In genomic region chr15:80844011-80844732, GRCh38 we compare ENCODE assay signal across 16 cellular contexts.
DNase-seq lines count a peak whose midpoint lies in the region; ATAC-seq and TF ChIP-seq lines count a peak whose summit lies in the region.
"Had no signal": no experiment of that assay in that cellular context is flagged by ENCODE, and none has a peak within 500 bp of the region (broad histone marks: within the 10 kb centered on the region; RNA-seq: fewer than 3 reads in every experiment).

No MANE protein-coding gene starts in this region.

- H3K27me3 Mint-ChIP-seq in Calu3 (ENCODE audit: unreplicated experiment) (no peaks in the 10 kb centered on the region), immature natural killer cell (ENCODE audit: low read depth in 3 of 3) (peaks cover 2 to 13% (median 8%) of the 10 kb centered on the region in 3 donors)
- H3K27me3 Mint-ChIP-seq in activated naive CD8-positive, alpha-beta T cell treated with anti-CD3 and anti-CD28 coated beads, Interleukin-2, amount 50 U/mL, for 24 hours = peaks cover 2% of the 10 kb centered on the region

- H4K20me1 ChIP-seq in mammary epithelial cell (ENCODE audit: insufficient read depth, low read length) = no peaks in the 10 kb centered on the region

- CTCF ChIA-PET in Calu3 (lab: Charles Lee) (interaction anchor here (0.5 to 1.2 kb wide), 5 partner anchors 9 to 422 kb away, joined by 3 to 4 read pairs (median 3); no protein-coding TSS in a partner anchor), mammary epithelial cell (lab: Charles Lee; ENCODE audit: low non-redundant PET) (no interaction called here)

- BruUV-seq in Calu3 (replicated peaks; lab: Mats Ljungman, UMichigan) = no TSS peak
- no TSS peak for BruUV-seq in mammary epithelial cell (replicated peaks; lab: Mats Ljungman, UMichigan)

- ATAC-seq in lower lobe of right lung = no peak
- ATAC-seq in activated naive CD8-positive, alpha-beta T cell treated with anti-CD3 and anti-CD28 coated beads, Interleukin-2, amount 50 U/mL, for 24 hours = no peak
- ATAC-seq: naive thymus-derived CD8-positive, alpha-beta T cell; WTC11 had no signal

- 0% methylated on average over 5 of the region's 11 CpGs for WGBS in mammary epithelial cell (ENCODE audit: low coverage, missing lambda C conversion rate)
- WGBS in mesendoderm (ENCODE audit: extremely low coverage, insufficient coverage, low lambda C conversion rate) = no CpG with 5 or more reads among the region's 11 CpGs

- H4K8ac ChIP-seq in mesendoderm (ENCODE audit: low read depth, low read length) = no peak overlapping the region

- intact Hi-C loops in Calu3 (cut with micrococcal nuclease; ENCODE audit: unreplicated experiment) (loop anchor here (5.0 kb wide), 1 partner anchor 128 kb away; no protein-coding TSS in a partner anchor), mammary epithelial cell (cut with micrococcal nuclease) (no loop called here), lower lobe of right lung (cut with DNase I) (no loop called here)

- no peaks in the 10 kb centered on the region for H3K79me2 ChIP-seq in mammary epithelial cell (ENCODE audit: insufficient read depth, low read length)
- no peaks in the 10 kb centered on the region for H3K79me2 ChIP-seq in mesendoderm (ENCODE audit: control insufficient read depth, insufficient read depth, low read length)

- H3K4me3 ChIP-seq in mammary epithelial cell (replicated peaks in 1 of 3; ENCODE audit: insufficient read depth in 1 of 3, low read depth in 2 of 3, low read length in 3 of 3) (no peak overlapping the region), mesendoderm (ENCODE audit: low read length) (no peak overlapping the region), lower lobe of right lung (no peak overlapping the region)
- H3K4me3 ChIP-seq: sigmoid colon had no signal

- peak overlapping the region; percentile 63 for H2AFZ ChIP-seq in mammary epithelial cell (ENCODE audit: low read depth, low read length)

- peaks cover 60% of the 10 kb centered on the region for H3K4me1 Mint-ChIP-seq in Calu3 (ENCODE audit: low read depth, unreplicated experiment)
- no peaks in the 10 kb centered on the region for H3K4me1 Mint-ChIP-seq in activated naive CD8-positive, alpha-beta T cell treated with anti-CD3 and anti-CD28 coated beads, Interleukin-2, amount 50 U/mL, for 24 hours
- no peaks in the 10 kb centered on the region for H3K4me1 Mint-ChIP-seq in immature natural killer cell
- H3K4me1 Mint-ChIP-seq: activated naive CD8-positive, alpha-beta T cell treated with anti-CD3 and anti-CD28 coated beads, Interleukin-2, amount 10 ng/mL, durations not matched to agents 7 days and 5 days had no signal

- DNase-seq in Calu3 = peak; percentile 60
- peak; percentile 64 for DNase-seq in M059J (ENCODE audit: low read depth)
- peak; percentile 67 for DNase-seq in mammary epithelial cell
- DNase-seq in mesendoderm = peak; percentile 50
- DNase-seq in lower lobe of right lung = no peak
- DNase-seq in activated naive CD8-positive, alpha-beta T cell treated with anti-CD3 and anti-CD28 coated beads, Interleukin-2, amount 50 U/mL, for 24 hours = no peak
- DNase-seq in activated gamma-delta T cell (lab: John Stamatoyannopoulos, UW) = no peak
- DNase-seq in immature natural killer cell = no peak
- DNase-seq: activated naive CD8-positive, alpha-beta T cell treated with anti-CD3 and anti-CD28 coated beads, Interleukin-2, amount 10 ng/mL, durations not matched to agents 7 days and 5 days; GF-D8; kidney glomerular epithelial cell; naive thymus-derived CD8-positive, alpha-beta T cell; sigmoid colon had no signal

- no peak overlapping the region for H2BK120ac ChIP-seq in mesendoderm (ENCODE audit: low read depth, low read length)

- H3K4me1 ChIP-seq in mammary epithelial cell (ENCODE audit: insufficient read depth, low read length) (peaks cover 15% of the 10 kb centered on the region), mesendoderm (ENCODE audit: control insufficient read depth, low read depth, low read length) (no peaks in the 10 kb centered on the region), lower lobe of right lung (peaks cover 1% of the 10 kb centered on the region)

- TF ChIP-seq CTCF in Calu3 (IDR thresholded peaks at IDR 0.05; ENCODE audit: unreplicated experiment) (no peak), mammary epithelial cell (conservative IDR thresholded peaks at IDR 0.05 in 1 of 2, IDR thresholded peaks at IDR 0.05 in 1 of 2; ENCODE audit: extremely low read depth in 1 of 2, insufficient read depth in 1 of 2, low read depth in 1 of 2, low read length in 2 of 2) (no peak), lower lobe of right lung (IDR thresholded peaks at IDR 0.05) (no peak)

- H3K9ac ChIP-seq in mammary epithelial cell (ENCODE audit: insufficient read depth, low read length) (no peak overlapping the region), mesendoderm (ENCODE audit: low read length) (no peak overlapping the region)
- H3K9ac ChIP-seq: KMS-11 had no signal

- no peaks in the 10 kb centered on the region for H3K9me3 ChIP-seq in mammary epithelial cell (replicated peaks; ENCODE audit: insufficient read depth, low read length)
- H3K9me3 ChIP-seq in lower lobe of right lung = no peaks in the 10 kb centered on the region
- H3K9me3 ChIP-seq: sigmoid colon had no signal

- H3K18ac ChIP-seq in mesendoderm (ENCODE audit: low read length) = no peak overlapping the region

- no peak overlapping the region for H3K56ac ChIP-seq in mesendoderm (ENCODE audit: low read length)

- no peak overlapping the region for H3K27ac ChIP-seq in mammary epithelial cell (ENCODE audit: insufficient read depth, low read depth, low read length)
- no peak overlapping the region for H3K27ac ChIP-seq in mesendoderm (ENCODE audit: low read depth, low read length)
- H3K27ac ChIP-seq in lower lobe of right lung = no peak overlapping the region
- H3K27ac ChIP-seq: KMS-11, sigmoid colon had no signal

- peaks cover 5% of the 10 kb centered on the region for H3K36me3 Mint-ChIP-seq in Calu3 (ENCODE audit: insufficient read depth, unreplicated experiment)
- no peaks in the 10 kb centered on the region for H3K36me3 Mint-ChIP-seq in activated naive CD8-positive, alpha-beta T cell treated with anti-CD3 and anti-CD28 coated beads, Interleukin-2, amount 50 U/mL, for 24 hours (ENCODE audit: low read depth)
- no peaks in the 10 kb centered on the region for H3K36me3 Mint-ChIP-seq in immature natural killer cell
- H3K36me3 Mint-ChIP-seq: activated naive CD8-positive, alpha-beta T cell treated with anti-CD3 and anti-CD28 coated beads, Interleukin-2, amount 10 ng/mL, durations not matched to agents 7 days and 5 days; naive thymus-derived CD8-positive, alpha-beta T cell; WTC11 had no signal

- H4K5ac ChIP-seq in mesendoderm (ENCODE audit: low read length) = no peak overlapping the region

- H3K27me3 ChIP-seq in mammary epithelial cell (ENCODE audit: insufficient read depth, low read length) = no peaks in the 10 kb centered on the region
- H3K27me3 ChIP-seq in mesendoderm (ENCODE audit: insufficient read depth, low read length, poor library complexity) = no peaks in the 10 kb centered on the region
- no peaks in the 10 kb centered on the region for H3K27me3 ChIP-seq in lower lobe of right lung (ENCODE audit: low read depth)
- H3K27me3 ChIP-seq: sigmoid colon had no signal

- no peak overlapping the region for H2BK15ac ChIP-seq in mesendoderm (replicated peaks; ENCODE audit: low read depth)

- H2AK5ac ChIP-seq in mesendoderm (ENCODE audit: low read length) = no peak overlapping the region

- no peak overlapping the region for H3K23ac ChIP-seq in mesendoderm (ENCODE audit: low read length)

- no peaks in the 10 kb centered on the region for H3K79me1 ChIP-seq in mesendoderm (ENCODE audit: low read length)

- H3K9me3 Mint-ChIP-seq in Calu3 (ENCODE audit: low read depth, unreplicated experiment) (peaks cover 3% of the 10 kb centered on the region), immature natural killer cell (no peaks in the 10 kb centered on the region)
- H3K9me3 Mint-ChIP-seq in activated naive CD8-positive, alpha-beta T cell treated with anti-CD3 and anti-CD28 coated beads, Interleukin-2, amount 50 U/mL, for 24 hours = no peaks in the 10 kb centered on the region
- H3K9me3 Mint-ChIP-seq: activated naive CD8-positive, alpha-beta T cell treated with anti-CD3 and anti-CD28 coated beads, Interleukin-2, amount 10 ng/mL, durations not matched to agents 7 days and 5 days; dendritic cell treated with granulocyte-macrophage colony-stimulating factor and Interleukin-4, amounts not matched to agents 40 ng/mL and 50 ng/mL, for 4 days; naive thymus-derived CD8-positive, alpha-beta T cell had no signal

- H3K4me3 Mint-ChIP-seq in Calu3 (ENCODE audit: low read depth, unreplicated experiment) (no peak overlapping the region), immature natural killer cell (no peak overlapping the region)
- no peak overlapping the region for H3K4me3 Mint-ChIP-seq in activated naive CD8-positive, alpha-beta T cell treated with anti-CD3 and anti-CD28 coated beads, Interleukin-2, amount 50 U/mL, for 24 hours
- H3K4me3 Mint-ChIP-seq: activated naive CD8-positive, alpha-beta T cell treated with anti-CD3 and anti-CD28 coated beads, Interleukin-2, amount 10 ng/mL, durations not matched to agents 7 days and 5 days; dendritic cell treated with granulocyte-macrophage colony-stimulating factor and Interleukin-4, amounts not matched to agents 40 ng/mL and 50 ng/mL, for 4 days; naive thymus-derived CD8-positive, alpha-beta T cell; WTC11 had no signal

- in situ Hi-C loops in mammary epithelial cell (cut with MboI; ENCODE audit: low sequenced_read_pairs in 2 of 2) = no loop called here

- no peak overlapping the region for H2BK5ac ChIP-seq in mesendoderm (ENCODE audit: low read length)

- H3K4me2 ChIP-seq in mammary epithelial cell (ENCODE audit: insufficient read depth, low read depth, low read length) (peak overlapping the region; percentile 27), mesendoderm (ENCODE audit: low read length) (no peak overlapping the region)
- H3K4me2 ChIP-seq: KMS-11 had no signal

- H3K36me3 ChIP-seq in mammary epithelial cell (ENCODE audit: insufficient read depth, low read length) (no peaks in the 10 kb centered on the region), mesendoderm (ENCODE audit: control insufficient read depth, insufficient read depth, low read length) (no peaks in the 10 kb centered on the region), lower lobe of right lung (no peaks in the 10 kb centered on the region)
- H3K36me3 ChIP-seq: sigmoid colon had no signal

- dilution Hi-C loops in mammary epithelial cell (cut with HindIII; ENCODE audit: low sequenced_read_pairs) = no loop called here

- H3K27ac Mint-ChIP-seq in Calu3 (ENCODE audit: unreplicated experiment) (no peak overlapping the region), immature natural killer cell (no peak overlapping the region)
- H3K27ac Mint-ChIP-seq in activated naive CD8-positive, alpha-beta T cell treated with anti-CD3 and anti-CD28 coated beads, Interleukin-2, amount 50 U/mL, for 24 hours = no peak overlapping the region
- H3K27ac Mint-ChIP-seq: activated naive CD8-positive, alpha-beta T cell treated with anti-CD3 and anti-CD28 coated beads, Interleukin-2, amount 10 ng/mL, durations not matched to agents 7 days and 5 days; dendritic cell treated with granulocyte-macrophage colony-stimulating factor and Interleukin-4, amounts not matched to agents 40 ng/mL and 50 ng/mL, for 4 days; naive thymus-derived CD8-positive, alpha-beta T cell; WTC11 had no signal

- no peak overlapping the region for H3K4ac ChIP-seq in mesendoderm (ENCODE audit: low read depth, low read length)

Comparison
In these comparisons a context has a peak if more than half of its experiments do, and no peak if none do; other contexts are left out.
1. DNase-seq: peak in Calu3 (single experiment), M059J (single experiment), mammary epithelial cell (single experiment) and mesendoderm (single experiment); none in lower lobe of right lung (single experiment), activated naive CD8-positive, alpha-beta T cell treated with anti-CD3 and anti-CD28 coated beads, Interleukin-2, amount 50 U/mL, for 24 hours (single experiment), activated gamma-delta T cell (single experiment) and immature natural killer cell (0 of 3).